Comparison of ENCODE assay signal across 8 cellular contexts in the genomic region with DNA sequence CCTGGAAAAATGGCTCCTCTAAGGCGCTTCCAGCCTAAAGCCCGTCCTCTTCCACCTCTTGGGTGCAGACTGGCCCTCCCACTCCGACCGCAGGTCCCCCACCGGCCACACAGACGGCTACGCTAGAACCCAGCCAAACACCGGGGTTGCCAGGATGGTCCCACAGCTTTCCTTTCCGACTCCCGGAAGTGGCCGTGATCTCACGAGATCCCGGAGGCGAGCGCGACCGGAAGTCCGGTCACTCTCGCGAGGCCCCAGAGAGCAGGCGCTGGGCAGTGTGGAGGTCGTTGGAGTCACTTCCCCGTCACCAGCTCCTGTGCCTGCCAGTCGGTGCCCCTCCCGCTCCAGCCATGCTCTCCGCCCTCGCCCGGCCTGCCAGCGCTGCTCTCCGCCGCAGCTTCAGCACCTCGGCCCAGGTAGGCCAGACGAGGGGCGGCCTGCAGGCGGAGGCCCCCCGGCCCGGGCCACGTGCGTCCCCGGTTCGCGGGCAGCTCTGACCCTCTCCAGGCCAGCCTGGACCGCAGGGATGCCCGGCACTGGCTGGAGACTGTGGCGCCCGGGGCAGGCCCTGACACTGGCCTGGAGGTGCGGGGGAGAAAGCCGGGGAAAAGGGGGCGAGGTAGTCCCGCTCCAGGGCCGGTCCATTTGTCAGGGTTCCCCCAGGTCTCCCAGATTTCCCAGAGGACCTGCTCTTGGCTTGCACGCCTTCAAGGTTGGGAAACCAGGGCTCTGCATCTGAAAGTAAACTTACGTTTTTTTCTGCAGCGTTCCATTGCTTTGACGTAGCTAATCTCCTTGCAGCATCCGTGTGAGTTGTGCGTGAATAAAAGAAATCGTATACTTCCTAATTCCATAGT. TPM values are rescaled to one million over a fixed set of nuclear protein-coding genes. Genes with fewer than 3 reads are reported as not detected.
A peak's percentile ranks its signal among the peaks of the same experiment; 100 is the strongest.
DNase-seq lines count a peak whose midpoint lies in the region; ATAC-seq lines count a peak whose summit lies in the region.

A gene with protein sequence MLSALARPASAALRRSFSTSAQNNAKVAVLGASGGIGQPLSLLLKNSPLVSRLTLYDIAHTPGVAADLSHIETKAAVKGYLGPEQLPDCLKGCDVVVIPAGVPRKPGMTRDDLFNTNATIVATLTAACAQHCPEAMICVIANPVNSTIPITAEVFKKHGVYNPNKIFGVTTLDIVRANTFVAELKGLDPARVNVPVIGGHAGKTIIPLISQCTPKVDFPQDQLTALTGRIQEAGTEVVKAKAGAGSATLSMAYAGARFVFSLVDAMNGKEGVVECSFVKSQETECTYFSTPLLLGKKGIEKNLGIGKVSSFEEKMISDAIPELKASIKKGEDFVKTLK (plus strand): TSS at position 296 of the 857 bp plus-strand sequence. CDS start 55 bp downstream, at position 351.
A gene with protein sequence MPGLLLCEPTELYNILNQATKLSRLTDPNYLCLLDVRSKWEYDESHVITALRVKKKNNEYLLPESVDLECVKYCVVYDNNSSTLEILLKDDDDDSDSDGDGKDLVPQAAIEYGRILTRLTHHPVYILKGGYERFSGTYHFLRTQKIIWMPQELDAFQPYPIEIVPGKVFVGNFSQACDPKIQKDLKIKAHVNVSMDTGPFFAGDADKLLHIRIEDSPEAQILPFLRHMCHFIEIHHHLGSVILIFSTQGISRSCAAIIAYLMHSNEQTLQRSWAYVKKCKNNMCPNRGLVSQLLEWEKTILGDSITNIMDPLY (minus strand): TSS at position 190 of the 857 bp plus-strand sequence. CDS start 17,477 bp downstream, outside the sequence.

- peak; percentile 93 for DNase-seq in COR-L47 (lab: John Stamatoyannopoulos, UW)
- peak; percentile 98 for DNase-seq in HT-29 (ENCODE audit: low spot score)
- DNase-seq in NOMO-1 treated with DMSO at 0.1 percent for 48 hours (lab: John Stamatoyannopoulos, UW; ENCODE audit: unreplicated experiment) = peak; percentile 100
- peak; percentile 77 to 79 for DNase-seq in activated CD8-positive, alpha-beta memory T cell treated with anti-CD3 and anti-CD28 coated beads for 4 hours (ENCODE audit: low read depth in 2 of 2)
- DNase-seq in effector memory CD4-positive, alpha-beta T cell = peak; percentile 76 to 85 (median 79)
- peak; percentile 97 for DNase-seq in medulla oblongata (ENCODE audit: extremely low spot score)
- peak; percentile 82 to 89 (median 85) for DNase-seq in stimulated activated CD4-positive, alpha-beta T cell treated with anti-CD3 and anti-CD28 coated beads, TNF-alpha, amount 100 ng/mL, for 48 hours (ENCODE audit: low read depth in 3 of 3)

- peaks cover 3% of the 10 kb centered on the region for H3K4me1 ChIP-seq in effector memory CD4-positive, alpha-beta T cell (ENCODE audit: control insufficient read depth, insufficient read depth, low read length, poor library complexity, severe bottlenecking)

- ATAC-seq in GM21360 (IDR thresholded peaks at IDR 0.05; ENCODE audit: unreplicated experiment) = peak; percentile 85

- H3K27ac ChIP-seq in effector memory CD4-positive, alpha-beta T cell (ENCODE audit: insufficient read depth, low read length, poor library complexity, severe bottlenecking) = peak within 1 kb of the TSS; percentile 80

- peaks cover 4% of the 10 kb centered on the region for H3K36me3 ChIP-seq in effector memory CD4-positive, alpha-beta T cell (ENCODE audit: control insufficient read depth, insufficient read depth, low read length)

- H3K27me3 ChIP-seq in effector memory CD4-positive, alpha-beta T cell (replicated peaks; ENCODE audit: control insufficient read depth, insufficient read depth, low read length, poor library complexity, severe bottlenecking) = no peaks in the 10 kb centered on the region

- H3K9me3 ChIP-seq in effector memory CD4-positive, alpha-beta T cell (ENCODE audit: control insufficient read depth, low read length) = no peaks in the 10 kb centered on the region

- peak within 1 kb of the TSS; percentile 91 for H3K4me3 ChIP-seq in effector memory CD4-positive, alpha-beta T cell (ENCODE audit: insufficient read depth, low read depth, low read length, poor library complexity, severe bottlenecking)

RNA-seq across cellular contexts. Expression of the first gene that starts in this region (rescaled TPM):
- total RNA-seq in HT-29 (2014; rRNA removed; shearing (Covaris generic)) = 188 and 199 TPM in 2 replicates

RNA-seq across cellular contexts. Expression of the second gene that starts in this region (rescaled TPM):
- total RNA-seq in HT-29 (2014; rRNA removed; shearing (Covaris generic)) = 38.3 and 44.2 TPM in 2 replicates

Comparison
In these comparisons a context has a peak if more than half of its experiments do, and no peak if none do; other contexts are left out.
1. Peak in every context shown above with its lines: DNase-seq, ATAC-seq, H3K4me3 ChIP-seq and H3K27ac ChIP-seq.